In genomic region chr2:161097157-161097556, GRCh38 we compare ENCODE assay signal across 1 cellular context.
TF ChIP-seq lines count a peak whose summit lies in the region.

No MANE protein-coding gene starts in this region.

TF ChIP-seq in HepG2, 621 proteins besides CTCF, POLR2A, EP300 and RAD21:
- TF ChIP-seq ZNF770 (CRISPR knock-in tag; IDR thresholded peaks at IDR 0.05) (peak; percentile 86), AHDC1 (CRISPR knock-in tag; IDR thresholded peaks at IDR 0.05; ENCODE audit: borderline replicate concordance) (no peak), RXRA (CRISPR knock-in tag; IDR thresholded peaks at IDR 0.05) (no peak), ZBTB33 (CRISPR knock-in tag; IDR thresholded peaks at IDR 0.05) (peak; percentile 64; the same call in 1 of the 2 replicates), MEIS1 (CRISPR knock-in tag; IDR thresholded peaks at IDR 0.05; ENCODE audit: borderline replicate concordance) (no peak), MBD4 (IDR thresholded peaks at IDR 0.05; ENCODE audit: borderline replicate concordance, low read length) (no peak), ZNF460 (CRISPR knock-in tag; IDR thresholded peaks at IDR 0.05; ENCODE audit: borderline replicate concordance) (peak; percentile 80), HMGA1 (CRISPR knock-in tag; conservative IDR thresholded peaks at IDR 0.05) (no peak)
